ENCODE assay signal across 17 cellular contexts in the genomic region with DNA sequence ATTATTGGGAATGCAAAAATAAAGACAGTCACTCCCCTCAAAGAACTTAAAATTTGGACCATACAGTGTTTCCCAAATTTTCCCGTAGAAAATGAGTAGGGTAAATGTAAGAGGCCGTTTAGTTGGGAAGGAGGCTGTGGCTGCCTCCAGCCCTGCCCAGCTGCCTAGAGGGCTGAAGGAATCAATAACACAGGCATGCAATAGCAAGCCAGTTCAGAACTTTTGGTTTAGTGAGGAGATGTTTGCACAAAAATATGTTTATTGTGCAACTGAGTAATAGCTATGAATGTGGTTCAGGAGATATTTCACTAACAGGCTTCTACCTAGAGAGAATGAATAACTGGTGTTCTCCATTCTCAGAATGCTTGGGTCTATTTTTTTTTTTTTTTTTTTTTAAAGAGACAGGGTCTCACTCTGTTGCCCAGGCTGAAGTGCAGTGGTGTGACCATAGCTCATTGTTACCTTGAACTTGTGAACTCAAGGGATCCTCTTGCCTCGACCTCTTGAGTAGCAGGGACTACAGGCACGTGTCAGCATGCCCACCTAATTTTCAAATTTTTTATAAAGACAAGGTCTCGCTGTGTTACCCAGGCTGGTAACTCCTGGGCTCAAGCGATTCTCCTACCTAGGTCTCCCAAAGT. TPM values are rescaled to one million over a fixed set of nuclear protein-coding genes. Genes with fewer than 3 reads are reported as not detected.
DNase-seq lines count a peak whose midpoint lies in the region; ATAC-seq and TF ChIP-seq lines count a peak whose summit lies in the region.
"Had no signal": no experiment of that assay in that cellular context is flagged by ENCODE, and none has a peak within 500 bp of the region (broad histone marks: within the 10 kb centered on the region; RNA-seq: fewer than 3 reads in every experiment).

No MANE protein-coding gene starts in this region.

- H3K9me3 ChIP-seq in DND-41 (ENCODE audit: insufficient read depth, low read length, severe bottlenecking), result no peaks in the 10 kb centered on the region
- H3K9me3 ChIP-seq in IMR-90 (ENCODE audit: control insufficient read depth, insufficient read depth, low read length), result no peaks in the 10 kb centered on the region
- no peaks in the 10 kb centered on the region for H3K9me3 ChIP-seq in uterus
- H3K9me3 ChIP-seq: heart right ventricle had no signal

- H3K79me1 ChIP-seq in IMR-90 (ENCODE audit: low read depth in 1 of 2, low read length in 2 of 2), result peaks cover 24 to 45% of the 10 kb centered on the region in 2 experiments

- DNase-seq in DND-41 (no peak), IMR-90 (peak; percentile 60), osteocyte (ENCODE audit: extremely low spot score, unreplicated experiment) (no peak), uterus (no peak), NCI-H446 treated with DMSO at 0.1 percent for 48 hours (lab: John Stamatoyannopoulos, UW) (no peak)
- no peak for DNase-seq in effector memory CD8-positive, alpha-beta T cell
- DNase-seq in activated CD4-positive, alpha-beta T cell treated with anti-CD3 and anti-CD28 coated beads for 48 hours, result no peak
- DNase-seq in activated CD8-positive, alpha-beta T cell treated with anti-CD3 and anti-CD28 coated beads, Interleukin-2, amount 10 ng/mL, durations not matched to agents 7 days and 5 days, result no peak
- DNase-seq: activated CD4-positive, alpha-beta T cell treated with anti-CD3 and anti-CD28 coated beads for 1 hour; GDM1; heart right ventricle; NCI-H1417; NCI-H226; SIG-M5; substantia nigra had no signal

- H3K18ac ChIP-seq in IMR-90 (ENCODE audit: low read depth, low read length), result no peak overlapping the region

- H2BK20ac ChIP-seq in IMR-90 (ENCODE audit: low read depth, low read length), result no peak overlapping the region

- H2AK5ac ChIP-seq in IMR-90 (ENCODE audit: low read depth, low read length), result no peak overlapping the region

- no peak overlapping the region for H3K4ac ChIP-seq in IMR-90 (ENCODE audit: low read depth, low read length)

- dilution Hi-C loops in IMR-90 (cut with HindIII; ENCODE audit: low sequenced_read_pairs, unreplicated experiment), result loop anchor here (25.0 kb wide), 1 partner anchor 178 kb away; no protein-coding TSS in a partner anchor

- no peak overlapping the region for H2BK120ac ChIP-seq in IMR-90 (ENCODE audit: low read depth, low read length)

- peak overlapping the region; percentile 36; the same call in 1 of the 2 replicates for H3K27ac ChIP-seq in DND-41 (ENCODE audit: low read length)
- H3K27ac ChIP-seq in IMR-90 (ENCODE audit: insufficient read depth, low read length), result no peak overlapping the region
- H3K27ac ChIP-seq in uterus, result no peak overlapping the region

- H3K36me3 ChIP-seq in DND-41 (ENCODE audit: insufficient read depth, low read length) (peaks cover 94% of the 10 kb centered on the region), IMR-90 (ENCODE audit: control insufficient read depth, insufficient read depth, low read length) (peaks cover 4% of the 10 kb centered on the region; the same call in 1 of the 2 replicates), uterus (no peaks in the 10 kb centered on the region)

- H3K4me1 Mint-ChIP-seq in effector memory CD8-positive, alpha-beta T cell (ENCODE audit: low read depth in 2 of 2), result peaks cover 16 to 31% of the 10 kb centered on the region in 2 donors
- H3K4me1 Mint-ChIP-seq in osteocyte (ENCODE audit: unreplicated experiment), result peaks cover 13% of the 10 kb centered on the region
- peaks cover 39% of the 10 kb centered on the region for H3K4me1 Mint-ChIP-seq in activated CD8-positive, alpha-beta T cell treated with anti-CD3 and anti-CD28 coated beads, Interleukin-2, amount 10 ng/mL, durations not matched to agents 7 days and 5 days (ENCODE audit: low read depth)

- no peak overlapping the region for H3K14ac ChIP-seq in IMR-90 (replicated peaks; ENCODE audit: low read depth, low read length)

- H3K9ac ChIP-seq in DND-41 (ENCODE audit: low read depth, low read length) (no peak overlapping the region), IMR-90 (ENCODE audit: low read depth, low read length) (no peak overlapping the region)

- H2BK5ac ChIP-seq in IMR-90 (ENCODE audit: low read depth, low read length, poor library complexity, severe bottlenecking), result no peak overlapping the region

- BruUV-seq in IMR-90 (replicated peaks; lab: Mats Ljungman, UMichigan), result no TSS peak

- intact Hi-C loops in IMR-90 (cut with micrococcal nuclease) (no loop called here), uterus (cut with DNase I; ENCODE audit: low total_unique reads) (no loop called here)

- H3K4me1 ChIP-seq in DND-41 (ENCODE audit: insufficient read depth, low read length) (peaks cover 48% of the 10 kb centered on the region), IMR-90 (ENCODE audit: control insufficient read depth, insufficient read depth, low read length) (peaks cover 13% of the 10 kb centered on the region), uterus (peaks cover 0 to 4% of the 10 kb centered on the region in 2 donors)

- H3K9me1 ChIP-seq in IMR-90 (ENCODE audit: insufficient read depth, low read length), result peaks cover 9% of the 10 kb centered on the region

- H3K4me2 ChIP-seq in DND-41 (ENCODE audit: insufficient read depth, low read length), result no peak overlapping the region
- no peak overlapping the region for H3K4me2 ChIP-seq in IMR-90 (ENCODE audit: low read depth, low read length)

- no CpG with 5 or more reads among the region's 6 CpGs for WGBS in IMR-90 (ENCODE audit: extremely low coverage in 2 of 2, insufficient read length in 1 of 2), 2 experiments

- TF ChIP-seq CTCF in DND-41 (IDR thresholded peaks at IDR 0.05; ENCODE audit: borderline replicate concordance, extremely low read depth, low read length, poor library complexity, severe bottlenecking) (no peak), IMR-90 (conservative IDR thresholded peaks at IDR 0.05; ENCODE audit: low read depth, low read length) (no peak), osteocyte (IDR thresholded peaks at IDR 0.05) (no peak), uterus (IDR thresholded peaks at IDR 0.05) (no peak)

- in situ Hi-C loops in IMR-90 (cut with MboI; ENCODE audit: low sequenced_read_pairs), result no loop called here

- H2BK15ac ChIP-seq in IMR-90 (ENCODE audit: low read depth, low read length), result no peak overlapping the region

- ATAC-seq in DND-41 (ENCODE audit: insufficient read depth, low read depth) (no peak), IMR-90 (ENCODE audit: low read depth) (peak; percentile 75)
- ATAC-seq in effector memory CD8-positive, alpha-beta T cell (replicated peaks), result no peak
- no peak for ATAC-seq in activated CD8-positive, alpha-beta T cell treated with anti-CD3 and anti-CD28 coated beads, Interleukin-2, amount 10 ng/mL, durations not matched to agents 7 days and 5 days

- no peak overlapping the region for H3K56ac ChIP-seq in IMR-90 (ENCODE audit: extremely low read depth, insufficient read depth, low read length)

- H2AK9ac ChIP-seq in IMR-90 (replicated peaks; ENCODE audit: low read depth, low read length, poor library complexity), result no peak overlapping the region

- H4K20me1 ChIP-seq in DND-41 (ENCODE audit: insufficient read depth, low read length), result peaks cover 44% of the 10 kb centered on the region
- peaks cover 12% of the 10 kb centered on the region; the same call in 1 of the 2 replicates for H4K20me1 ChIP-seq in IMR-90 (ENCODE audit: insufficient read depth, low read length)

- no peaks in the 10 kb centered on the region for H3K9me3 Mint-ChIP-seq in effector memory CD8-positive, alpha-beta T cell
- H3K9me3 Mint-ChIP-seq in osteocyte (ENCODE audit: unreplicated experiment), result no peaks in the 10 kb centered on the region
- H3K9me3 Mint-ChIP-seq in activated CD8-positive, alpha-beta T cell treated with anti-CD3 and anti-CD28 coated beads, Interleukin-2, amount 10 ng/mL, durations not matched to agents 7 days and 5 days (ENCODE audit: insufficient read depth), result no peaks in the 10 kb centered on the region
- H3K9me3 Mint-ChIP-seq: CD8-positive, alpha-beta memory T cell; T-helper 2 cell treated with Interferon-gamma antibody and Interleukin-4, amounts not matched to agents 5 μg/mL and 100 μg/mL, for 36 hours had no signal

- no peak overlapping the region for H4K5ac ChIP-seq in IMR-90 (ENCODE audit: low read depth, low read length)

- no peak overlapping the region for H3K4me3 Mint-ChIP-seq in effector memory CD8-positive, alpha-beta T cell
- no peak overlapping the region for H3K4me3 Mint-ChIP-seq in osteocyte (ENCODE audit: unreplicated experiment)
- no peak overlapping the region for H3K4me3 Mint-ChIP-seq in activated CD8-positive, alpha-beta T cell treated with anti-CD3 and anti-CD28 coated beads, Interleukin-2, amount 10 ng/mL, durations not matched to agents 7 days and 5 days

- no peak for TF ChIP-seq RAD21 in IMR-90 (IDR thresholded peaks at IDR 0.05; ENCODE audit: low read length)

- H3K23ac ChIP-seq in IMR-90 (ENCODE audit: low read depth, low read length), result no peak overlapping the region

- peaks cover 28% of the 10 kb centered on the region for H3K36me3 Mint-ChIP-seq in effector memory CD8-positive, alpha-beta T cell (ENCODE audit: insufficient read depth)
- peaks cover 25% of the 10 kb centered on the region for H3K36me3 Mint-ChIP-seq in osteocyte (ENCODE audit: unreplicated experiment)
- peaks cover 63% of the 10 kb centered on the region for H3K36me3 Mint-ChIP-seq in activated CD8-positive, alpha-beta T cell treated with anti-CD3 and anti-CD28 coated beads, Interleukin-2, amount 10 ng/mL, durations not matched to agents 7 days and 5 days (ENCODE audit: low read depth)

- TF ChIP-seq POLR2A in IMR-90 (IDR thresholded peaks at IDR 0.05; ENCODE audit: low read depth, low read length) (no peak), uterus (IDR thresholded peaks at IDR 0.05) (no peak)

- H3K4me3 ChIP-seq in DND-41 (ENCODE audit: low read depth in 1 of 2, low read length in 2 of 2), result no peak overlapping the region
- H3K4me3 ChIP-seq in IMR-90 (ENCODE audit: insufficient read depth, low read depth, low read length), result no peak overlapping the region
- H3K4me3 ChIP-seq in uterus, result no peak overlapping the region
- H3K4me3 ChIP-seq: heart right ventricle had no signal

- H4K91ac ChIP-seq in IMR-90 (ENCODE audit: insufficient read depth, low read depth, low read length), result no peak overlapping the region

- H3K27me3 ChIP-seq in DND-41 (ENCODE audit: insufficient read depth, low read length, poor library complexity), result no peaks in the 10 kb centered on the region
- H3K27me3 ChIP-seq in IMR-90 (ENCODE audit: control insufficient read depth, insufficient read depth, low read length), result no peaks in the 10 kb centered on the region
- H3K27me3 ChIP-seq in uterus, result no peaks in the 10 kb centered on the region
- H3K27me3 ChIP-seq: heart right ventricle had no signal

- CTCF ChIA-PET in IMR-90 (lab: Yijun Ruan, JAX), result interaction anchor here (0.6 to 2.3 kb wide), 3 partner anchors 22 to 1659 kb away, joined by 3 to 7 read pairs (median 5); no protein-coding TSS in a partner anchor
- CTCF ChIA-PET in activated CD8-positive, alpha-beta T cell treated with anti-CD3 and anti-CD28 coated beads, Interleukin-2, amount 10 ng/mL, durations not matched to agents 7 days and 5 days (lab: Charles Lee), result interaction anchor here (0.9 to 6.5 kb wide), 8 partner anchors 10 to 463 kb away, joined by 3 to 33 read pairs (median 4); no protein-coding TSS in a partner anchor

- no peak overlapping the region for H4K8ac ChIP-seq in IMR-90 (ENCODE audit: low read depth in 2 of 2, low read length in 2 of 2)

- no peak overlapping the region for H2AFZ ChIP-seq in DND-41 (ENCODE audit: low read depth, low read length)
- no peak overlapping the region for H2AFZ ChIP-seq in IMR-90 (replicated peaks; ENCODE audit: low read length, poor library complexity)

- peaks cover 99% of the 10 kb centered on the region for H3K79me2 ChIP-seq in DND-41 (ENCODE audit: insufficient read depth, low read length)

- POLR2A ChIA-PET in IMR-90 (lab: Charles Lee; ENCODE audit: unreplicated experiment), result no interaction called here
- POLR2A ChIA-PET in activated CD8-positive, alpha-beta T cell treated with anti-CD3 and anti-CD28 coated beads, Interleukin-2, amount 10 ng/mL, durations not matched to agents 7 days and 5 days (lab: Charles Lee), result interaction anchor here (1.5 to 2.5 kb wide), 4 partner anchors 9 to 277 kb away, joined by 5 to 15 read pairs (median 9); a partner anchor contains a TSS

- H3K27me3 Mint-ChIP-seq in effector memory CD8-positive, alpha-beta T cell, result no peaks in the 10 kb centered on the region
- H3K27me3 Mint-ChIP-seq in osteocyte (ENCODE audit: unreplicated experiment), result no peaks in the 10 kb centered on the region
- no peaks in the 10 kb centered on the region for H3K27me3 Mint-ChIP-seq in activated CD8-positive, alpha-beta T cell treated with anti-CD3 and anti-CD28 coated beads, Interleukin-2, amount 10 ng/mL, durations not matched to agents 7 days and 5 days (ENCODE audit: low read depth)
- H3K27me3 Mint-ChIP-seq: CD8-positive, alpha-beta memory T cell had no signal

- H3K27ac Mint-ChIP-seq in effector memory CD8-positive, alpha-beta T cell, result peak overlapping the region; percentile 55 to 57
- H3K27ac Mint-ChIP-seq in osteocyte (ENCODE audit: unreplicated experiment), result peak overlapping the region; percentile 5
- H3K27ac Mint-ChIP-seq in activated CD8-positive, alpha-beta T cell treated with anti-CD3 and anti-CD28 coated beads, Interleukin-2, amount 10 ng/mL, durations not matched to agents 7 days and 5 days, result no peak overlapping the region

RNA-seq across cellular contexts. Expression of a gene that starts 23.6 kb away (rescaled TPM):
- total RNA-seq in IMR-90 (2012; rRNA removed) (58.8 and 101 TPM in 2 replicates), osteocyte (109 and 112 TPM in 2 replicates), uterus (100 to 1,000 TPM in 2 of 4 donors, 10 to 100 TPM in 2; 90.7 to 181 (median 106) TPM)
- 36.7 and 45.0 TPM in 2 replicates for polyA plus RNA-seq in IMR-90 (2012; rRNA removed)
- polyA plus RNA-seq in IMR-90 (2012; cell fraction: cytosol; rRNA removed), result 5.2 and 7.8 TPM in 2 replicates
- polyA plus RNA-seq in IMR-90 (2012; cell fraction: nucleus; rRNA removed; ENCODE audit: low replicate concordance), result 2.2 and 18.2 TPM in 2 replicates
- 100 to 1,000 TPM; 161 to 164 TPM for total RNA-seq in activated CD8-positive, alpha-beta T cell treated with anti-CD3 and anti-CD28 coated beads, Interleukin-2, amount 10 ng/mL, durations not matched to agents 7 days and 5 days
